ENCODE assay signal across 7 cellular contexts in the genomic region with DNA sequence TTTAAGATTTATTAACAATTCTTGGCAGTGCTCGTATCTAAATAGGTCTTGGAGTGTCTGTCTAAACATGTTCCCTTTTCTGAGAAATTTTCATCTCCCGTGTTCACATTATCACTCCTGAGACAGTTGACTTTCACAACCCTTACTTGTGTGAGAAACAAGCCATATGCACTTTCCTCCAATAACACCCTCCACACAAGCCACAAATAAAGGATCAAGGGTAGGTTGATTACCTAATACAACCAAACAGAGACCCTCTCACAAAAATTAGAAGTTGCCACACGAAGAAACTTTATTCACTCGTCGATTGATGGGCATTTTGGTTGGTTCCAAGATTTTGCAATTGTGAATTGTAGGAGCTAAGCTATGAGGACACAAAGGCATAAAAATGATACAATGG.
"Had no signal": no experiment of that assay in that cellular context is flagged by ENCODE, and none has a peak within 500 bp of the region (broad histone marks: within the 10 kb centered on the region; RNA-seq: fewer than 3 reads in every experiment).

No MANE protein-coding gene starts in this region.

- FAIRE-seq: HepG2, HTR-8/SVneo, K562 had no signal

- H3K4me2 ChIP-seq: KMS-11 had no signal

- H3K27ac ChIP-seq: HL-60, KMS-11 had no signal

- H3K9ac ChIP-seq: KMS-11 had no signal

- DNase-seq: IMR-90, KG1 had no signal

- H3K4me3 ChIP-seq: K562 had no signal
